1 cellular context compared by ENCODE assay signal in the genomic region with DNA sequence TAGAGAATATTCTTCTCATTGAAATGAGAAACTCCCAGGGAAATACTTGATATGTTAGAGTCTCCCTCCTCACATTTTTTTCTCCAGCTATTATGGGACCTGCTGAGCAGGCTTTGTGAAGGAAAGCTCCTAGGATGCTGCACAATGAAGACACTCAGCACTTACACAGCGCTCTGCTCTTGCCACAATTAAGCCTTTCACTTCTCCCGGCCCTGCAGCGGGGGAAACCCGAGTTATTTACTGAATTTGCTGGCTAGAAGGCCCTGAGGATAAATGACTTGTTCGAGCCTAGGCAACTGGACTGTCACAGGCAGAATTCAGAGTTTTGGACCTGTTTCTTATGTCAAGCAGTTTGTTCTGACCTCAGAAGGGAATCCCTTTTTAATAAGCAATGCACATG.
A peak's percentile ranks its signal among the peaks of the same experiment; 100 is the strongest.
TF ChIP-seq lines count a peak whose summit lies in the region.

No MANE protein-coding gene starts in this region.

TF ChIP-seq in GM23338, 12 proteins besides CTCF, POLR2A, EP300 and RAD21:
- TF ChIP-seq, protein P1, sequence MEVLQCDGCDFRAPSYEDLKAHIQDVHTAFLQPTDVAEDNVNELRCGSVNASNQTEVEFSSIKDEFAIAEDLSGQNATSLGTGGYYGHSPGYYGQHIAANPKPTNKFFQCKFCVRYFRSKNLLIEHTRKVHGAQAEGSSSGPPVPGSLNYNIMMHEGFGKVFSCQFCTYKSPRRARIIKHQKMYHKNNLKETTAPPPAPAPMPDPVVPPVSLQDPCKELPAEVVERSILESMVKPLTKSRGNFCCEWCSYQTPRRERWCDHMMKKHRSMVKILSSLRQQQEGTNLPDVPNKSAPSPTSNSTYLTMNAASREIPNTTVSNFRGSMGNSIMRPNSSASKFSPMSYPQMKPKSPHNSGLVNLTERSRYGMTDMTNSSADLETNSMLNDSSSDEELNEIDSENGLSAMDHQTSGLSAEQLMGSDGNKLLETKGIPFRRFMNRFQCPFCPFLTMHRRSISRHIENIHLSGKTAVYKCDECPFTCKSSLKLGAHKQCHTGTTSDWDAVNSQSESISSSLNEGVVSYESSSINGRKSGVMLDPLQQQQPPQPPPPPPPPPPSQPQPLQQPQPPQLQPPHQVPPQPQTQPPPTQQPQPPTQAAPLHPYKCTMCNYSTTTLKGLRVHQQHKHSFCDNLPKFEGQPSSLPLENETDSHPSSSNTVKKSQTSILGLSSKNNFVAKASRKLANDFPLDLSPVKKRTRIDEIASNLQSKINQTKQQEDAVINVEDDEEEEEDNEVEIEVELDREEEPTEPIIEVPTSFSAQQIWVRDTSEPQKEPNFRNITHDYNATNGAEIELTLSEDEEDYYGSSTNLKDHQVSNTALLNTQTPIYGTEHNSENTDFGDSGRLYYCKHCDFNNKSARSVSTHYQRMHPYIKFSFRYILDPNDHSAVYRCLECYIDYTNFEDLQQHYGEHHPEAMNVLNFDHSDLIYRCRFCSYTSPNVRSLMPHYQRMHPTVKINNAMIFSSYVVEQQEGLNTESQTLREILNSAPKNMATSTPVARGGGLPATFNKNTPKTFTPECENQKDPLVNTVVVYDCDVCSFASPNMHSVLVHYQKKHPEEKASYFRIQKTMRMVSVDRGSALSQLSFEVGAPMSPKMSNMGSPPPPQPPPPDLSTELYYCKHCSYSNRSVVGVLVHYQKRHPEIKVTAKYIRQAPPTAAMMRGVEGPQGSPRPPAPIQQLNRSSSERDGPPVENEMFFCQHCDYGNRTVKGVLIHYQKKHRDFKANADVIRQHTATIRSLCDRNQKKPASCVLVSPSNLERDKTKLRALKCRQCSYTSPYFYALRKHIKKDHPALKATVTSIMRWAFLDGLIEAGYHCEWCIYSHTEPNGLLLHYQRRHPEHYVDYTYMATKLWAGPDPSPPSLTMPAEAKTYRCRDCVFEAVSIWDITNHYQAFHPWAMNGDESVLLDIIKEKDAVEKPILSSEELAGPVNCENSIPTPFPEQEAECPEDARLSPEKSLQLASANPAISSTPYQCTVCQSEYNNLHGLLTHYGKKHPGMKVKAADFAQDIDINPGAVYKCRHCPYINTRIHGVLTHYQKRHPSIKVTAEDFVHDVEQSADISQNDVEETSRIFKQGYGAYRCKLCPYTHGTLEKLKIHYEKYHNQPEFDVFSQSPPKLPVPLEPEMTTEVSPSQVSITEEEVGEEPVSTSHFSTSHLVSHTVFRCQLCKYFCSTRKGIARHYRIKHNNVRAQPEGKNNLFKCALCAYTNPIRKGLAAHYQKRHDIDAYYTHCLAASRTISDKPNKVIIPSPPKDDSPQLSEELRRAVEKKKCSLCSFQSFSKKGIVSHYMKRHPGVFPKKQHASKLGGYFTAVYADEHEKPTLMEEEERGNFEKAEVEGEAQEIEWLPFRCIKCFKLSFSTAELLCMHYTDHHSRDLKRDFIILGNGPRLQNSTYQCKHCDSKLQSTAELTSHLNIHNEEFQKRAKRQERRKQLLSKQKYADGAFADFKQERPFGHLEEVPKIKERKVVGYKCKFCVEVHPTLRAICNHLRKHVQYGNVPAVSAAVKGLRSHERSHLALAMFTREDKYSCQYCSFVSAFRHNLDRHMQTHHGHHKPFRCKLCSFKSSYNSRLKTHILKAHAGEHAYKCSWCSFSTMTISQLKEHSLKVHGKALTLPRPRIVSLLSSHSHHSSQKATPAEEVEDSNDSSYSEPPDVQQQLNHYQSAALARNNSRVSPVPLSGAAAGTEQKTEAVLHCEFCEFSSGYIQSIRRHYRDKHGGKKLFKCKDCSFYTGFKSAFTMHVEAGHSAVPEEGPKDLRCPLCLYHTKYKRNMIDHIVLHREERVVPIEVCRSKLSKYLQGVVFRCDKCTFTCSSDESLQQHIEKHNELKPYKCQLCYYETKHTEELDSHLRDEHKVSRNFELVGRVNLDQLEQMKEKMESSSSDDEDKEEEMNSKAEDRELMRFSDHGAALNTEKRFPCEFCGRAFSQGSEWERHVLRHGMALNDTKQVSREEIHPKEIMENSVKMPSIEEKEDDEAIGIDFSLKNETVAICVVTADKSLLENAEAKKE (CRISPR knock-in tag; IDR thresholded peaks at IDR 0.05), result peak; percentile 90
- TF ChIP-seq JUNB (IDR thresholded peaks at IDR 0.05; ENCODE audit: unreplicated experiment) (no peak), CREB1 (CRISPR knock-in tag; IDR thresholded peaks at IDR 0.05; ENCODE audit: low read depth) (0 out of 2 replicates have a peak, but pooled peaks have one; percentile 28), ZNF331 (CRISPR knock-in tag; IDR thresholded peaks at IDR 0.05; ENCODE audit: low read depth) (0 out of 2 replicates have a peak, but pooled peaks have one; percentile 16)
